8 cellular contexts compared by ENCODE assay signal in genomic region chr16:25106567-25107465, GRCh38. TPM values are rescaled to one million over a fixed set of nuclear protein-coding genes. Genes with fewer than 3 reads are reported as not detected.
DNase-seq lines count a peak whose midpoint lies in the region; ATAC-seq and TF ChIP-seq lines count a peak whose summit lies in the region.

No MANE protein-coding gene starts in this region.

- peak overlapping the region; percentile 94 for H3K27ac Mint-ChIP-seq in progenitor cell of endocrine pancreas
- peak overlapping the region; percentile 93 for H3K27ac Mint-ChIP-seq in type B pancreatic cell

- H3K36me3 Mint-ChIP-seq in progenitor cell of endocrine pancreas (ENCODE audit: insufficient read depth) (no peaks in the 10 kb centered on the region), type B pancreatic cell (no peaks in the 10 kb centered on the region)

- H3K4me3 Mint-ChIP-seq in progenitor cell of endocrine pancreas (ENCODE audit: low read depth) (peak overlapping the region; percentile 93), type B pancreatic cell (peak overlapping the region; percentile 99)

- intact Hi-C loops in left ventricle myocardium superior (cut with micrococcal nuclease) = no loop called here

- POLR2A ChIA-PET in HEK293T (lab: Yijun Ruan, JAX) = interaction anchor here (0.6 to 3.3 kb wide), 14 partner anchors 9 to 497 kb away, joined by 3 to 19 read pairs (median 4); no protein-coding TSS in a partner anchor

- H3K4me1 Mint-ChIP-seq in progenitor cell of endocrine pancreas (ENCODE audit: low read depth) = peaks cover 12% of the 10 kb centered on the region
- peaks cover 21% of the 10 kb centered on the region for H3K4me1 Mint-ChIP-seq in type B pancreatic cell (ENCODE audit: unreplicated experiment)

- CTCF ChIA-PET in HEK293T (lab: Yijun Ruan, JAX) = interaction anchor here (0.8 to 0.9 kb wide), 2 partner anchors 74 to 118 kb away, joined by 3 to 5 read pairs; no protein-coding TSS in a partner anchor

- ATAC-seq in left ventricle myocardium superior = peak; percentile 88

- peaks cover 11% of the 10 kb centered on the region for H3K27me3 Mint-ChIP-seq in progenitor cell of endocrine pancreas
- peaks cover 16% of the 10 kb centered on the region for H3K27me3 Mint-ChIP-seq in type B pancreatic cell

- TF ChIP-seq CTCF in progenitor cell of endocrine pancreas (IDR thresholded peaks at IDR 0.05; ENCODE audit: unreplicated experiment) (peak; percentile 31), type B pancreatic cell (conservative IDR thresholded peaks at IDR 0.05) (no peak)

- H3K9me3 Mint-ChIP-seq in progenitor cell of endocrine pancreas (ENCODE audit: low read depth) (no peaks in the 10 kb centered on the region), type B pancreatic cell (no peaks in the 10 kb centered on the region)

- DNase-seq in G401 (ENCODE audit: low spot score) (peak; percentile 95), HEK293T (ENCODE audit: extremely low spot score) (peak; percentile 89), NCI-H128 (lab: John Stamatoyannopoulos, UW; ENCODE audit: unreplicated experiment) (peak; percentile 14), T-helper 1 cell (peak; percentile 45 to 85 (median 62)), anterior cingulate cortex (lab: John Stamatoyannopoulos, UW) (peak; percentile 37 to 98 (median 91)), left ventricle myocardium superior (peak; percentile 98), progenitor cell of endocrine pancreas (ENCODE audit: low spot score, unreplicated experiment) (peak; percentile 85), type B pancreatic cell (ENCODE audit: extremely low spot score, unreplicated experiment) (peak; percentile 91)

- in situ Hi-C loops in G401 (cut with HindIII; ENCODE audit: low sequenced_read_pairs) = no loop called here

TF ChIP-seq in HEK293T, 16 proteins besides CTCF, POLR2A, EP300 and RAD21:
- no peak for TF ChIP-seq FOXK2 (IDR thresholded peaks at IDR 0.05)
- peak; percentile 87 for TF ChIP-seq L3MBTL2 (conservative IDR thresholded peaks at IDR 0.05)

RNA-seq across cellular contexts. Expression of gene LCMT1, which starts 4.7 kb away (rescaled TPM):
- 87.4 and 108 TPM in 2 replicates for total RNA-seq in G401 (2014; rRNA removed; shearing (Covaris generic))
- total RNA-seq in left ventricle myocardium superior (41.7 TPM), progenitor cell of endocrine pancreas (71.8 and 74.7 TPM in 2 replicates), type B pancreatic cell (ENCODE audit: low replicate concordance) (63.8 and 65.7 TPM in 2 replicates)

Comparison
In these comparisons a context has a peak if more than half of its experiments do, and no peak if none do; other contexts are left out.
1. Peak in every context shown above with its lines: DNase-seq and ATAC-seq.
2. DNase-seq: peak in every context shown above with its lines; median percentile 98 in left ventricle myocardium superior; 95 in G401; 91 in anterior cingulate cortex; 91 in type B pancreatic cell; 89 in HEK293T; 85 in progenitor cell of endocrine pancreas; 62 in T-helper 1 cell; 14 in NCI-H128.